Comparison of ENCODE assay signal across 15 cellular contexts in the genomic region with DNA sequence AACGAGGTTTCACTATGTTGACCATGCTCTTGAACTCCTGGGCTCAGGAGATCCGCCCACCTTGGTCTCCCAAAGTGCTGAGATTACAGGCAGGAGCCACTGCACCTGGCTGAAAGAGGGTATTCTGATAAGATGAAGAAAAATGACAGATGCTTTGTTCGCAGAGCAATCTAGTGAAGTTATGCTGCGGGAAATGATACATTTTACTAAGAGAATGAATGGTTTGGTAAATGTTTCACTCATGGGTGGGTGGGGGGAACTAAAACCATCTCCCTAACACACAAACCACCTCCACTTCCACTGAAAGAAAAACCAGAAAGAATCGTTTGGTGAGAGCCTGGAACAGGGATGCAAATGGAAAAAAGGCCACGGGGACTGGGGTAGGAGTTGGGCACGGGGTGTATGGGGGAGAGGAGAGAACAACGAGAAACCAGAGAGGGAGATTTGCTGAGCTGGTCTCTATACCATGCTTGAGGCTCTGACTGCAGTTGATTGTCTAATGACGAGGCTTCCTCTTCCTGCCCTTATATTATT. TPM values are rescaled to one million over a fixed set of nuclear protein-coding genes. Genes with fewer than 3 reads are reported as not detected.
"Had no signal": no experiment of that assay in that cellular context is flagged by ENCODE, and none has a peak within 500 bp of the region (broad histone marks: within the 10 kb centered on the region; RNA-seq: fewer than 3 reads in every experiment).

No MANE protein-coding gene starts in this region.

- H3K27me3 ChIP-seq: adrenal gland, gastroesophageal sphincter, upper lobe of right lung had no signal

- H3K4me3 ChIP-seq: adrenal gland, gastroesophageal sphincter, SK-N-MC, upper lobe of right lung had no signal

- H3K4me1 ChIP-seq: gastroesophageal sphincter, upper lobe of right lung had no signal

- H3K36me3 ChIP-seq: adrenal gland, gastroesophageal sphincter, upper lobe of right lung had no signal

- ATAC-seq: effector memory CD8-positive, alpha-beta T cell; gastroesophageal sphincter; left ventricle myocardium superior; T-cell; upper lobe of right lung had no signal

- H3K36me3 Mint-ChIP-seq: activated naive CD4-positive, alpha-beta T cell treated with anti-CD3 and anti-CD28 coated beads, Interleukin-2, amount 10 ng/mL, durations not matched to agents 7 days and 5 days; T-cell had no signal

- H3K9me3 Mint-ChIP-seq: activated naive CD4-positive, alpha-beta T cell treated with anti-CD3 and anti-CD28 coated beads, Interleukin-2, amount 10 ng/mL, durations not matched to agents 7 days and 5 days; effector memory CD8-positive, alpha-beta T cell; stimulated activated naive CD8-positive, alpha-beta T cell treated with anti-CD3 and anti-CD28 coated beads, Interleukin-15, Interleukin-2, amounts not matched to agents 100 ng/mL and 50 ng/mL, for 24 hours; T-cell had no signal

- H3K4me3 Mint-ChIP-seq: activated naive CD4-positive, alpha-beta T cell treated with anti-CD3 and anti-CD28 coated beads, Interleukin-2, amount 10 ng/mL, durations not matched to agents 7 days and 5 days; effector memory CD8-positive, alpha-beta T cell; stimulated activated naive CD8-positive, alpha-beta T cell treated with anti-CD3 and anti-CD28 coated beads, Interleukin-15, Interleukin-2, amounts not matched to agents 100 ng/mL and 50 ng/mL, for 24 hours; T-cell had no signal

- H3K9me3 ChIP-seq: adrenal gland, gastroesophageal sphincter, upper lobe of right lung had no signal

- DNase-seq: activated CD4-positive, alpha-beta T cell treated with anti-CD3 and anti-CD28 coated beads, Interleukin-2, amount 50 U/mL, for 48 hours; activated CD4-positive, CD25-positive, alpha-beta regulatory T cell; activated naive CD4-positive, alpha-beta T cell treated with anti-CD3 and anti-CD28 coated beads, Interleukin-2, amount 10 ng/mL, durations not matched to agents 7 days and 5 days; adrenal gland; central memory CD4-positive, alpha-beta T cell; effector memory CD8-positive, alpha-beta T cell; left ventricle myocardium superior; mesenchymal stem cell; stimulated activated CD4-positive, alpha-beta T cell treated with anti-CD3 and anti-CD28 coated beads, Interleukin-12 subunit alpha, Interleukin-12 subunit beta, amount 100 ng/mL, for 4 hours; T-cell; upper lobe of right lung had no signal

- H3K27ac ChIP-seq: adrenal gland, gastroesophageal sphincter, SK-N-MC, upper lobe of right lung had no signal

- H3K27ac Mint-ChIP-seq: activated naive CD4-positive, alpha-beta T cell treated with anti-CD3 and anti-CD28 coated beads, Interleukin-2, amount 10 ng/mL, durations not matched to agents 7 days and 5 days; effector memory CD8-positive, alpha-beta T cell; stimulated activated naive CD8-positive, alpha-beta T cell treated with anti-CD3 and anti-CD28 coated beads, Interleukin-15, Interleukin-2, amounts not matched to agents 100 ng/mL and 50 ng/mL, for 24 hours; T-cell had no signal

- H3K4me1 Mint-ChIP-seq: activated naive CD4-positive, alpha-beta T cell treated with anti-CD3 and anti-CD28 coated beads, Interleukin-2, amount 10 ng/mL, durations not matched to agents 7 days and 5 days; T-cell had no signal

RNA-seq across cellular contexts. Expression of a gene that starts 52.6 kb away (rescaled TPM):
- total RNA-seq: adrenal gland, left ventricle myocardium superior, T-cell, temporal lobe had no signal
